1 cellular context compared by ENCODE assay signal in the genomic region with DNA sequence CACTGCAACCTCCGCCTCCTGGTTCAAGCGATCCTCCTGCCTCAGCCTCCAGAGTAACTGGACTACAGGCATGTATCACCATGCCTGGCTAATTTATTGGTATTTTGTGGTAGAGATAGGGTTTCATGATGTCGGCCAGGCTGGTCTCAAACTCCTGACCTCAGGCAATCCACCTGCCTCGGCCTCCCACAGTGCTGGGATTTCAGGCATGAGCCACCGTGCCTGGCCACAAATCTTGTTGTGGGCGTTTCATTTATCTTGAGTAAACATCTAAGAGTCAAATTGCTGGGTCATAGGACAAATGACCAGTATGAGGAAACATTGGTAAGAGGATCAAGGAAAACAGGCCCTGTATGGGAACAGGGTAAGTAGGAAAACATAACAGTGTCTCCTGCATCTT.
TF ChIP-seq lines count a peak whose summit lies in the region.

No MANE protein-coding gene starts in this region.

TF ChIP-seq in A549, 52 proteins besides CTCF, POLR2A, EP300 and RAD21:
- TF ChIP-seq ZC3H11A (IDR thresholded peaks at IDR 0.05) = no peak
- TF ChIP-seq FOSL2 (IDR thresholded peaks at IDR 0.05) = no peak
- no peak for TF ChIP-seq FOSL2 (CRISPR knock-in tag; IDR thresholded peaks at IDR 0.05)
- no peak for TF ChIP-seq CHD4 (IDR thresholded peaks at IDR 0.05; ENCODE audit: borderline replicate concordance)
- no peak for TF ChIP-seq HOXB13 (CRISPR knock-in tag; IDR thresholded peaks at IDR 0.05; ENCODE audit: low read depth)
- no peak for TF ChIP-seq RFX5 (IDR thresholded peaks at IDR 0.05)
- TF ChIP-seq, protein P1, sequence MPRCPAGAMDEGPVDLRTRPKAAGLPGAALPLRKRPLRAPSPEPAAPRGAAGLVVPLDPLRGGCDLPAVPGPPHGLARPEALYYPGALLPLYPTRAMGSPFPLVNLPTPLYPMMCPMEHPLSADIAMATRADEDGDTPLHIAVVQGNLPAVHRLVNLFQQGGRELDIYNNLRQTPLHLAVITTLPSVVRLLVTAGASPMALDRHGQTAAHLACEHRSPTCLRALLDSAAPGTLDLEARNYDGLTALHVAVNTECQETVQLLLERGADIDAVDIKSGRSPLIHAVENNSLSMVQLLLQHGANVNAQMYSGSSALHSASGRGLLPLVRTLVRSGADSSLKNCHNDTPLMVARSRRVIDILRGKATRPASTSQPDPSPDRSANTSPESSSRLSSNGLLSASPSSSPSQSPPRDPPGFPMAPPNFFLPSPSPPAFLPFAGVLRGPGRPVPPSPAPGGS (IDR thresholded peaks at IDR 0.05) = no peak
- no peak for TF ChIP-seq POLR2AphosphoS2 (conservative IDR thresholded peaks at IDR 0.05; ENCODE audit: low read length)
- TF ChIP-seq, protein P2, sequence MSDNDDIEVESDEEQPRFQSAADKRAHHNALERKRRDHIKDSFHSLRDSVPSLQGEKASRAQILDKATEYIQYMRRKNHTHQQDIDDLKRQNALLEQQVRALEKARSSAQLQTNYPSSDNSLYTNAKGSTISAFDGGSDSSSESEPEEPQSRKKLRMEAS (IDR thresholded peaks at IDR 0.05) = no peak
- TF ChIP-seq ZSCAN20 (CRISPR knock-in tag; IDR thresholded peaks at IDR 0.05) = no peak
- no peak for TF ChIP-seq BHLHE40 (IDR thresholded peaks at IDR 0.05; ENCODE audit: low read depth, low read length)
- TF ChIP-seq, protein P3, sequence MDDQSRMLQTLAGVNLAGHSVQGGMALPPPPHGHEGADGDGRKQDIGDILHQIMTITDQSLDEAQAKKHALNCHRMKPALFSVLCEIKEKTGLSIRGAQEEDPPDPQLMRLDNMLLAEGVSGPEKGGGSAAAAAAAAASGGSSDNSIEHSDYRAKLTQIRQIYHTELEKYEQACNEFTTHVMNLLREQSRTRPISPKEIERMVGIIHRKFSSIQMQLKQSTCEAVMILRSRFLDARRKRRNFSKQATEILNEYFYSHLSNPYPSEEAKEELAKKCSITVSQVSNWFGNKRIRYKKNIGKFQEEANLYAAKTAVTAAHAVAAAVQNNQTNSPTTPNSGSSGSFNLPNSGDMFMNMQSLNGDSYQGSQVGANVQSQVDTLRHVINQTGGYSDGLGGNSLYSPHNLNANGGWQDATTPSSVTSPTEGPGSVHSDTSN (IDR thresholded peaks at IDR 0.05) = no peak
- TF ChIP-seq MYC (IDR thresholded peaks at IDR 0.05; ENCODE audit: borderline replicate concordance, low read length) = no peak
TF ChIP-seq in A549: peak in this region for 0.
